12 cellular contexts compared by ENCODE assay signal in genomic region chr6:158500016-158500735, GRCh38. TPM values are rescaled to one million over a fixed set of nuclear protein-coding genes. Genes with fewer than 3 reads are reported as not detected.
DNase-seq lines count a peak whose midpoint lies in the region; ATAC-seq and TF ChIP-seq lines count a peak whose summit lies in the region.
"Had no signal": no experiment of that assay in that cellular context is flagged by ENCODE, and none has a peak within 500 bp of the region (broad histone marks: within the 10 kb centered on the region; RNA-seq: fewer than 3 reads in every experiment).

No MANE protein-coding gene starts in this region.

- no peak overlapping the region for H3K4ac ChIP-seq in H9 (ENCODE audit: low read depth, low read length)

- H3K18ac ChIP-seq in H9 (ENCODE audit: insufficient read length, low read depth, low read length) = no peak overlapping the region

- no CpG with 5 or more reads among the region's 8 CpGs for WGBS in H9 (ENCODE audit: extremely low coverage, insufficient read length, low lambda C conversion rate)

- H2BK20ac ChIP-seq in H9 (ENCODE audit: low read depth, low read length, poor library complexity, severe bottlenecking) = no peak overlapping the region

- no peak overlapping the region for H3K56ac ChIP-seq in H9 (ENCODE audit: insufficient read length, low read depth, low read length)

- H3K4me3 ChIP-seq in skeletal muscle cell (ENCODE audit: low read depth, low read length) = no peak overlapping the region

- no peak overlapping the region for H3T11ph ChIP-seq in H9 (ENCODE audit: low read length)

- H3K79me2 ChIP-seq in H9 (ENCODE audit: insufficient read depth, low read length) = no peaks in the 10 kb centered on the region
- H3K79me2 ChIP-seq: parathyroid adenoma had no signal

- no peaks in the 10 kb centered on the region for H3K4me1 ChIP-seq in H9 (ENCODE audit: insufficient read depth, low read length)
- H3K4me1 ChIP-seq: parathyroid adenoma had no signal

- H4K91ac ChIP-seq in H9 (ENCODE audit: insufficient read length, low read depth, low read length) = no peak overlapping the region

- no peaks in the 10 kb centered on the region for H3K23me2 ChIP-seq in H9 (ENCODE audit: insufficient read length, low read depth, low read length, poor library complexity, severe bottlenecking)

- no peak overlapping the region for H2BK12ac ChIP-seq in H9 (ENCODE audit: insufficient read length, low read depth, low read length)

- DNase-seq in GM04504 (ENCODE audit: low read depth) (peak; percentile 36), NCI-H2227 (lab: John Stamatoyannopoulos, UW; ENCODE audit: unreplicated experiment) (peak; percentile 45), chondrocyte (ENCODE audit: low spot score) (no peak), skeletal muscle cell (ENCODE audit: low read depth) (peak; percentile 58), WTC11 (ENCODE audit: low spot score) (no peak), H9 (no peak)
- DNase-seq: NCI-H1694; Right ventricle myocardium superior; stimulated activated naive CD8-positive, alpha-beta T cell treated with anti-CD3 and anti-CD28 coated beads, Interleukin-15, amount 100 ng/mL, for 72 hours had no signal

- no peak overlapping the region for H3K23ac ChIP-seq in H9 (ENCODE audit: insufficient read length, low read depth, low read length)

- H2BK15ac ChIP-seq in H9 (ENCODE audit: low read depth, low read length) = no peak overlapping the region

- no peak overlapping the region for H3K9ac ChIP-seq in H9 (ENCODE audit: extremely low read depth, insufficient read length, low read length)
- H3K9ac ChIP-seq: parathyroid adenoma had no signal

- no peak for ATAC-seq in HG03571 (IDR thresholded peaks at IDR 0.05; ENCODE audit: unreplicated experiment)
- no peak for ATAC-seq in WTC11
- ATAC-seq: activated T-helper 17 cell treated with anti-CD3 and anti-CD28 coated beads, Interleukin-2, amount 50 U/mL, for 72 hours; stimulated activated naive CD8-positive, alpha-beta T cell treated with anti-CD3 and anti-CD28 coated beads, Interleukin-15, amount 100 ng/mL, for 72 hours had no signal

- H3K4me3 Mint-ChIP-seq in chondrocyte (ENCODE audit: unreplicated experiment) = no peak overlapping the region
- no peak overlapping the region for H3K4me3 Mint-ChIP-seq in WTC11
- H3K4me3 Mint-ChIP-seq in H9 = no peak overlapping the region
- H3K4me3 Mint-ChIP-seq: activated T-helper 17 cell treated with anti-CD3 and anti-CD28 coated beads, Interleukin-2, amount 50 U/mL, for 72 hours; stimulated activated naive CD8-positive, alpha-beta T cell treated with anti-CD3 and anti-CD28 coated beads, Interleukin-15, amount 100 ng/mL, for 72 hours had no signal

- no peaks in the 10 kb centered on the region for H3K79me1 ChIP-seq in H9 (ENCODE audit: insufficient read depth, low read depth, low read length, poor library complexity, severe bottlenecking)

- no peak overlapping the region for H2AK5ac ChIP-seq in H9 (ENCODE audit: insufficient read length, low read length)

- no peak overlapping the region for H2AFZ ChIP-seq in H9 (ENCODE audit: low read length)
- H2AFZ ChIP-seq: parathyroid adenoma had no signal

- POLR2A ChIA-PET in WTC11 (lab: Charles Lee) = no interaction called here

- H3K27me3 Mint-ChIP-seq in chondrocyte (ENCODE audit: low read depth) = no peaks in the 10 kb centered on the region
- no peaks in the 10 kb centered on the region; the same call in 1 of the 2 replicates for H3K27me3 Mint-ChIP-seq in WTC11 (ENCODE audit: low read depth)
- H3K27me3 Mint-ChIP-seq in H9 (ENCODE audit: low read depth) = no peaks in the 10 kb centered on the region
- H3K27me3 Mint-ChIP-seq: activated T-helper 17 cell treated with anti-CD3 and anti-CD28 coated beads, Interleukin-2, amount 50 U/mL, for 72 hours; stimulated activated naive CD8-positive, alpha-beta T cell treated with anti-CD3 and anti-CD28 coated beads, Interleukin-15, amount 100 ng/mL, for 72 hours had no signal

- H3K9me3 Mint-ChIP-seq in chondrocyte (ENCODE audit: low read depth) (no peaks in the 10 kb centered on the region), WTC11 (no peaks in the 10 kb centered on the region), H9 (no peaks in the 10 kb centered on the region)
- H3K9me3 Mint-ChIP-seq: activated T-helper 17 cell treated with anti-CD3 and anti-CD28 coated beads, Interleukin-2, amount 50 U/mL, for 72 hours; stimulated activated naive CD8-positive, alpha-beta T cell treated with anti-CD3 and anti-CD28 coated beads, Interleukin-15, amount 100 ng/mL, for 72 hours had no signal

- H3K27me3 ChIP-seq in H9 (ENCODE audit: insufficient read depth, low read length) = no peaks in the 10 kb centered on the region

- H4K8ac ChIP-seq in H9 (replicated peaks; ENCODE audit: insufficient read length, low read depth, low read length) = no peak overlapping the region

- H4K5ac ChIP-seq in H9 (ENCODE audit: insufficient read length, low read depth, low read length) = no peak overlapping the region

- H3K14ac ChIP-seq in H9 (ENCODE audit: insufficient read depth, low read length) = no peak overlapping the region

- no peak overlapping the region for H2BK120ac ChIP-seq in H9 (ENCODE audit: low read depth, low read length, poor library complexity, severe bottlenecking)

- H3K36me3 Mint-ChIP-seq in chondrocyte (ENCODE audit: low read depth) (peaks cover 31% of the 10 kb centered on the region), WTC11 (peaks cover 26% of the 10 kb centered on the region), H9 (ENCODE audit: insufficient read depth in 1 of 3, low read depth in 3 of 3) (peaks cover 10 to 48% (median 34%) of the 10 kb centered on the region in 3 experiments)

- H2BK5ac ChIP-seq in H9 (ENCODE audit: insufficient read length, low read length) = no peak overlapping the region

- TF ChIP-seq CTCF in chondrocyte (IDR thresholded peaks at IDR 0.05) (no peak), WTC11 (IDR thresholded peaks at IDR 0.05) (no peak), H9 (conservative IDR thresholded peaks at IDR 0.05) (no peak)

- no peak overlapping the region for H3K27ac ChIP-seq in H9 (ENCODE audit: insufficient read length, low read depth, low read length)
- H3K27ac ChIP-seq: parathyroid adenoma had no signal

- H3K27ac Mint-ChIP-seq in chondrocyte (ENCODE audit: unreplicated experiment) (peak overlapping the region; percentile 36), WTC11 (no peak overlapping the region), H9 (peak overlapping the region in 1 of 3 experiments; percentile 93; a peak in 2 of 7 replicates)

- no peak overlapping the region for H3K4me2 ChIP-seq in H9 (ENCODE audit: insufficient read depth, insufficient read length, low read length)

- CTCF ChIA-PET in WTC11 (lab: Charles Lee) = no interaction called here

- no peaks in the 10 kb centered on the region for H4K20me1 ChIP-seq in H9 (ENCODE audit: control insufficient read depth, insufficient read depth, insufficient read length)

- H3K4me1 Mint-ChIP-seq in chondrocyte (ENCODE audit: low read depth) (peaks cover 4% of the 10 kb centered on the region), WTC11 (no peaks in the 10 kb centered on the region), H9 (peaks cover 9 to 12% of the 10 kb centered on the region in 2 experiments)
- H3K4me1 Mint-ChIP-seq: activated T-helper 17 cell treated with anti-CD3 and anti-CD28 coated beads, Interleukin-2, amount 50 U/mL, for 72 hours; stimulated activated naive CD8-positive, alpha-beta T cell treated with anti-CD3 and anti-CD28 coated beads, Interleukin-15, amount 100 ng/mL, for 72 hours had no signal

- H3K9me3 ChIP-seq in H9 (ENCODE audit: control insufficient read depth, low read depth, low read length) = no peaks in the 10 kb centered on the region

TF ChIP-seq in WTC11, 78 proteins besides CTCF, POLR2A, EP300 and RAD21 (continues in another document):
- TF ChIP-seq ZNF532 (CRISPR knock-in tag; IDR thresholded peaks at IDR 0.05; ENCODE audit: borderline replicate concordance) (no peak), FOXK1 (CRISPR knock-in tag; IDR thresholded peaks at IDR 0.05) (no peak), TP53 (CRISPR knock-in tag; IDR thresholded peaks at IDR 0.05) (no peak)

RNA-seq across cellular contexts. Expression of gene TMEM181, which starts 59.7 kb away (rescaled TPM):
- total RNA-seq in chondrocyte (39.0 to 42.2 TPM (median 41.6 TPM) in 3 replicates), WTC11 (2021) (18.8 to 22.1 TPM (median 21.2 TPM) in 3 replicates), H9 (2021) (23.7 and 24.4 TPM in 2 replicates)

Comparison
In these comparisons a context has a peak if more than half of its experiments do, and no peak if none do; other contexts are left out.
1. DNase-seq: peak in GM04504 (single experiment), NCI-H2227 (single experiment) and skeletal muscle cell (single experiment); none in chondrocyte (single experiment), WTC11 (single experiment) and H9 (single experiment).